17 cellular contexts compared by ENCODE assay signal in genomic region chr3:177968891-177969290, GRCh38.
"Had no signal": no experiment of that assay in that cellular context is flagged by ENCODE, and none has a peak within 500 bp of the region (broad histone marks: within the 10 kb centered on the region; RNA-seq: fewer than 3 reads in every experiment).

No MANE protein-coding gene starts in this region.

- H3K27ac ChIP-seq: esophagus squamous epithelium, heart right ventricle, psoas muscle, testis had no signal

- H3K27me3 Mint-ChIP-seq: activated CD4-positive, alpha-beta memory T cell treated with anti-CD3 and anti-CD28 coated beads for 36 hours; activated naive CD8-positive, alpha-beta T cell; stimulated activated naive CD8-positive, alpha-beta T cell treated with anti-CD3 and anti-CD28 coated beads, Interleukin-15, Interleukin-2, amounts not matched to agents 100 ng/mL and 50 ng/mL, for 24 hours had no signal

- H3K4me3 ChIP-seq: dorsolateral prefrontal cortex, esophagus squamous epithelium, heart right ventricle, psoas muscle, testis had no signal

- H3K27ac Mint-ChIP-seq: activated CD4-positive, alpha-beta memory T cell treated with anti-CD3 and anti-CD28 coated beads for 36 hours; activated naive CD8-positive, alpha-beta T cell; stimulated activated naive CD8-positive, alpha-beta T cell treated with anti-CD3 and anti-CD28 coated beads, Interleukin-15, Interleukin-2, amounts not matched to agents 100 ng/mL and 50 ng/mL, for 24 hours had no signal

- H3K27me3 ChIP-seq: dorsolateral prefrontal cortex, esophagus squamous epithelium, heart right ventricle, testis had no signal

- DNase-seq: activated CD4-positive, alpha-beta memory T cell treated with anti-CD3 and anti-CD28 coated beads for 36 hours; activated effector memory CD4-positive, alpha-beta T cell treated with anti-CD3 and anti-CD28 coated beads, Interleukin-2, amount 50 U/mL, for 16 hours; activated T-cell treated with anti-CD3 and anti-CD28 coated beads, Interleukin-2, amount 50 U/mL, for 4 hours; aorta; dorsolateral prefrontal cortex; esophagus squamous epithelium; foreskin melanocyte; heart right ventricle; islet precursor cell; left ventricle myocardium superior; mesendoderm; psoas muscle; stimulated activated CD4-positive, alpha-beta T cell treated with anti-CD3 and anti-CD28 coated beads, Interleukin-2, amount 100 ng/mL, for 48 hours; T1000; testis had no signal

- H3K4me3 Mint-ChIP-seq: activated CD4-positive, alpha-beta memory T cell treated with anti-CD3 and anti-CD28 coated beads for 36 hours; activated naive CD8-positive, alpha-beta T cell; activated T-cell treated with anti-CD3 and anti-CD28 coated beads, Interleukin-2, amount 50 U/mL, for 4 hours; stimulated activated naive CD8-positive, alpha-beta T cell treated with anti-CD3 and anti-CD28 coated beads, Interleukin-15, Interleukin-2, amounts not matched to agents 100 ng/mL and 50 ng/mL, for 24 hours had no signal

- H3K36me3 Mint-ChIP-seq: activated CD4-positive, alpha-beta memory T cell treated with anti-CD3 and anti-CD28 coated beads for 36 hours; activated naive CD8-positive, alpha-beta T cell had no signal

- H3K9me3 ChIP-seq: esophagus squamous epithelium, heart right ventricle, psoas muscle, testis had no signal

- H3K4me1 ChIP-seq: esophagus squamous epithelium, heart right ventricle, psoas muscle, testis had no signal

- H3K9me3 Mint-ChIP-seq: activated CD4-positive, alpha-beta memory T cell treated with anti-CD3 and anti-CD28 coated beads for 36 hours; activated T-cell treated with anti-CD3 and anti-CD28 coated beads, Interleukin-2, amount 50 U/mL, for 4 hours; stimulated activated naive CD8-positive, alpha-beta T cell treated with anti-CD3 and anti-CD28 coated beads, Interleukin-15, Interleukin-2, amounts not matched to agents 100 ng/mL and 50 ng/mL, for 24 hours had no signal

- ATAC-seq: activated T-cell treated with anti-CD3 and anti-CD28 coated beads, Interleukin-2, amount 50 U/mL, for 4 hours; heart right ventricle; left ventricle myocardium superior; psoas muscle had no signal

- H3K36me3 ChIP-seq: esophagus squamous epithelium, heart right ventricle had no signal
